In genomic region chr12:6935221-6935550, GRCh38 we compare ENCODE assay signal across 10 cellular contexts. TPM values are rescaled to one million over a fixed set of nuclear protein-coding genes. Genes with fewer than 3 reads are reported as not detected.
DNase-seq lines count a peak whose midpoint lies in the region; ATAC-seq and TF ChIP-seq lines count a peak whose summit lies in the region.
"Had no signal": no experiment of that assay in that cellular context is flagged by ENCODE, and none has a peak within 500 bp of the region (broad histone marks: within the 10 kb centered on the region; RNA-seq: fewer than 3 reads in every experiment).

No MANE protein-coding gene starts in this region.

- ATAC-seq in GM21723 (IDR thresholded peaks at IDR 0.05; ENCODE audit: unreplicated experiment), result no peak

- no peak overlapping the region for H3K4me3 ChIP-seq in BLaER1
- no peak overlapping the region for H3K4me3 ChIP-seq in cardiac fibroblast (replicated peaks in 1 of 2; ENCODE audit: low read depth in 2 of 2, low read length in 2 of 2)

- no peaks in the 10 kb centered on the region for H3K9me3 Mint-ChIP-seq in HFFc6
- H3K9me3 Mint-ChIP-seq in nephron progenitor cell, result no peaks in the 10 kb centered on the region

- H3K27me3 Mint-ChIP-seq in HFFc6 (ENCODE audit: insufficient read depth), result peaks cover 10% of the 10 kb centered on the region
- H3K27me3 Mint-ChIP-seq in nephron progenitor cell (ENCODE audit: low read depth, poor library complexity), result peaks cover 6% of the 10 kb centered on the region

- H3K4me1 ChIP-seq in BLaER1, result peaks cover 77% of the 10 kb centered on the region

- TF ChIP-seq CTCF in HFFc6 (IDR thresholded peaks at IDR 0.05), result no peak
- TF ChIP-seq CTCF in cardiac fibroblast (IDR thresholded peaks at IDR 0.05; ENCODE audit: low read depth, low read length), result no peak
- no peak for TF ChIP-seq CTCF in nephron progenitor cell (IDR thresholded peaks at IDR 0.05)

- H3K27me3 ChIP-seq in BLaER1, result no peaks in the 10 kb centered on the region

- H3K4me3 Mint-ChIP-seq in HFFc6 (no peak overlapping the region; the same call in 1 of the 2 replicates), nephron progenitor cell (no peak overlapping the region)

- H3K27ac Mint-ChIP-seq in HFFc6 (peak overlapping the region; percentile 86), nephron progenitor cell (peak overlapping the region; percentile 96)

- no peaks in the 10 kb centered on the region for H3K9me3 ChIP-seq in BLaER1

- no peak overlapping the region for H3K4me2 ChIP-seq in BLaER1

- DNase-seq in HFFc6 (no peak), cardiac fibroblast (ENCODE audit: low read depth in 2 of 2) (peak; percentile 50 to 54), nephron progenitor cell (no peak), islet precursor cell (no peak), NCI-H1105 (lab: John Stamatoyannopoulos, UW) (no peak), superior temporal gyrus (ENCODE audit: extremely low spot score) (no peak)
- DNase-seq: NCI-H187 treated with DMSO at 0.1 percent for 48 hours had no signal

- H3K36me3 Mint-ChIP-seq in HFFc6 (ENCODE audit: low read depth), result peaks cover 46% of the 10 kb centered on the region
- H3K36me3 Mint-ChIP-seq in nephron progenitor cell (ENCODE audit: low read depth), result peaks cover 60% of the 10 kb centered on the region

- H3K27ac ChIP-seq in BLaER1, result peak overlapping the region; percentile 26; the same call in 1 of the 2 replicates

- peaks cover 57% of the 10 kb centered on the region for H3K36me3 ChIP-seq in BLaER1

- H4K20me1 ChIP-seq in BLaER1, result peaks cover 51% of the 10 kb centered on the region

- H3K9ac ChIP-seq in BLaER1, result peak overlapping the region; percentile 55; the same call in 1 of the 2 replicates

- H3K4me1 Mint-ChIP-seq in HFFc6 (ENCODE audit: low read depth) (peaks cover 68% of the 10 kb centered on the region), nephron progenitor cell (peaks cover 57% of the 10 kb centered on the region)

RNA-seq across cellular contexts. Expression of gene ATN1, which starts 7.4 kb away (rescaled TPM):
- 100 to 1,000 TPM in 4 of 6 experiments, 10 to 100 TPM in 2; 96.8 to 120 (median 107) TPM for total RNA-seq in HFFc6 (2021; fragmentation: NEBNext Ultra II Directional; extraction: Animal tissue kit (Norgen Biotek cat#: 25700))

RNA-seq across cellular contexts. Expression of gene RNU7-1, which starts 8.4 kb away (rescaled TPM):
- not detected for total RNA-seq in HFFc6 (2021; fragmentation: NEBNext Ultra II Directional; extraction: Animal tissue kit (Norgen Biotek cat#: 25700))
- total RNA-seq: epithelial cell of proximal tubule had no signal

RNA-seq across cellular contexts. Expression of gene C12orf57, which starts 8.6 kb away (rescaled TPM):
- 100 to 1,000 TPM; 115 to 131 (median 123) TPM for total RNA-seq in HFFc6 (2021; fragmentation: NEBNext Ultra II Directional; extraction: Animal tissue kit (Norgen Biotek cat#: 25700))

RNA-seq across cellular contexts. Expression of gene PTPN6, which starts 16.0 kb away (rescaled TPM):
- total RNA-seq in HFFc6 (2021; fragmentation: NEBNext Ultra II Directional; extraction: Animal tissue kit (Norgen Biotek cat#: 25700)), result not detected

RNA-seq across cellular contexts. Expression of gene ENO2, which starts 20.8 kb away (rescaled TPM):
- 10 to 100 TPM; 18.9 to 26.9 (median 24.7) TPM for total RNA-seq in HFFc6 (2021; fragmentation: NEBNext Ultra II Directional; extraction: Animal tissue kit (Norgen Biotek cat#: 25700))

Comparison
In these comparisons a context has a peak if more than half of its experiments do, and no peak if none do; other contexts are left out.
1. DNase-seq: peak in cardiac fibroblast (2 of 2); none in HFFc6 (single experiment), nephron progenitor cell (single experiment), islet precursor cell (single experiment), NCI-H1105 (single experiment) and superior temporal gyrus (single experiment).